ENCODE assay signal across 2 cellular contexts in the genomic region with DNA sequence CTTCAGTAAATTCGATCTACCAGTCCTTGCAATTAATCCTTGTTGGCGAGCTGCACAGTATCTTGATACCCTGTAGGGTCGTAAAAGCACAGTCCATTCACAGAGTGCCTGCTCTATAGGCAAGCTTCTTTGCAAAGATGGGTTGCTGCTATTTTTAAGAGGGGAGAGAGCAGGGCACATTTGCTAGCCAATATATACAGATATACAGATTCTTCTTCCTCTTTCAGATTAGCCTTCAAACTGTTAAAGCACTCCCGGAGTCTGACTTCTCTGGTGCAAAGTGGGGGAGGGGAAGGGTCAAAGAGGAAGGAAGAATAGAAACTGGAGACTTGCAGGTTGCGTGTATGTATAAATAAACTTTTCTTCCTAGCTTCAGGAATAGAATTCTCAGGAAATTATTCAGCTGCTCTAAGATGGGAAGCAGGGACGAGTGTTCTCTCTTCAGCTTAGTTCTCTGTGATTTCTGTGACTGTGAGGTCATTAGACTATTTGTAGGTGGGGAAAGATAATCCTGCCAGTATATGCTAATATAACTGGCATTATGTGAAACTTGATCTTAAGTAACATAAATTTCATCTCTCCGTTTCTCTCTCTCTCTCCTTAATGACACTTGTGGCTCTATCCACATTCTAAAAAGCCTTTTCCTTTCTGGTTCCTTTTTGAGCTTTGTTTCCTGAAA.
TF ChIP-seq lines count a peak whose summit lies in the region.

A gene with protein sequence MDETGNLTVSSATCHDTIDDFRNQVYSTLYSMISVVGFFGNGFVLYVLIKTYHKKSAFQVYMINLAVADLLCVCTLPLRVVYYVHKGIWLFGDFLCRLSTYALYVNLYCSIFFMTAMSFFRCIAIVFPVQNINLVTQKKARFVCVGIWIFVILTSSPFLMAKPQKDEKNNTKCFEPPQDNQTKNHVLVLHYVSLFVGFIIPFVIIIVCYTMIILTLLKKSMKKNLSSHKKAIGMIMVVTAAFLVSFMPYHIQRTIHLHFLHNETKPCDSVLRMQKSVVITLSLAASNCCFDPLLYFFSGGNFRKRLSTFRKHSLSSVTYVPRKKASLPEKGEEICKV (minus strand): TSS at position 242 of the 679 bp plus-strand sequence. CDS start 53,865 bp downstream, outside the sequence.

TF ChIP-seq in GM12878, 131 proteins besides CTCF, POLR2A, EP300 and RAD21 (continued from another document):
- TF ChIP-seq, protein P1, sequence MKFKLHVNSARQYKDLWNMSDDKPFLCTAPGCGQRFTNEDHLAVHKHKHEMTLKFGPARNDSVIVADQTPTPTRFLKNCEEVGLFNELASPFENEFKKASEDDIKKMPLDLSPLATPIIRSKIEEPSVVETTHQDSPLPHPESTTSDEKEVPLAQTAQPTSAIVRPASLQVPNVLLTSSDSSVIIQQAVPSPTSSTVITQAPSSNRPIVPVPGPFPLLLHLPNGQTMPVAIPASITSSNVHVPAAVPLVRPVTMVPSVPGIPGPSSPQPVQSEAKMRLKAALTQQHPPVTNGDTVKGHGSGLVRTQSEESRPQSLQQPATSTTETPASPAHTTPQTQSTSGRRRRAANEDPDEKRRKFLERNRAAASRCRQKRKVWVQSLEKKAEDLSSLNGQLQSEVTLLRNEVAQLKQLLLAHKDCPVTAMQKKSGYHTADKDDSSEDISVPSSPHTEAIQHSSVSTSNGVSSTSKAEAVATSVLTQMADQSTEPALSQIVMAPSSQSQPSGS (IDR thresholded peaks at IDR 0.05; ENCODE audit: low read length), result 0 out of 2 replicates have a peak, but pooled peaks have one; percentile 29
- TF ChIP-seq KLF5 (IDR thresholded peaks at IDR 0.05; ENCODE audit: partially characterized antibody) (no peak), RUNX3 (IDR thresholded peaks at IDR 0.05; ENCODE audit: low read length) (peak; percentile 27), MTA2 (IDR thresholded peaks at IDR 0.05; ENCODE audit: low read depth) (no peak), ATF7 (IDR thresholded peaks at IDR 0.05; ENCODE audit: low read depth) (0 out of 2 replicates have a peak, but pooled peaks have one; percentile 15), MTA3 (IDR thresholded peaks at IDR 0.05; ENCODE audit: borderline replicate concordance, low read length) (0 out of 2 replicates have a peak, but pooled peaks have one; percentile 30), NR2F1 (conservative IDR thresholded peaks at IDR 0.05) (0 out of 2 replicates have a peak, but pooled peaks have one; percentile 24), MEF2A (IDR thresholded peaks at IDR 0.05; ENCODE audit: insufficient read depth, low read depth, low read length) (0 out of 2 replicates have a peak, but pooled peaks have one; percentile 24), ETV6 (conservative IDR thresholded peaks at IDR 0.05 in 1 of 2, IDR thresholded peaks at IDR 0.05 in 1 of 2; ENCODE audit: borderline replicate concordance in 1 of 2, low read depth in 1 of 2) (no peak), ZBTB11 (CRISPR knock-in tag; IDR thresholded peaks at IDR 0.05) (no peak), TAF1 (IDR thresholded peaks at IDR 0.05; ENCODE audit: borderline replicate concordance, low read depth, low read length) (peak; percentile 23; the same call in 1 of the 2 replicates), NFIC (IDR thresholded peaks at IDR 0.05; ENCODE audit: low read depth, low read length) (peak; percentile 62), RFX5 (IDR thresholded peaks at IDR 0.05; ENCODE audit: low read depth, low read length) (no peak), IKZF1 (conservative IDR thresholded peaks at IDR 0.05) (peak; percentile 46)

TF ChIP-seq in WTC11, 78 proteins besides CTCF, POLR2A, EP300 and RAD21 (continued from another document):
- TF ChIP-seq, protein P2, sequence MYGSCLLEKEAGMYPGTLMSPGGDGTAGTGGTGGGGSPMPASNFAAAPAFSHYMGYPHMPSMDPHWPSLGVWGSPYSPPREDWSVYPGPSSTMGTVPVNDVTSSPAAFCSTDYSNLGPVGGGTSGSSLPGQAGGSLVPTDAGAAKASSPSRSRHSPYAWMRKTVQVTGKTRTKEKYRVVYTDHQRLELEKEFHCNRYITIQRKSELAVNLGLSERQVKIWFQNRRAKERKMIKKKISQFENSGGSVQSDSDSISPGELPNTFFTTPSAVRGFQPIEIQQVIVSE (CRISPR knock-in tag; IDR thresholded peaks at IDR 0.05; ENCODE audit: borderline replicate concordance), result no peak
- TF ChIP-seq ZNF317 (CRISPR knock-in tag; IDR thresholded peaks at IDR 0.05; ENCODE audit: borderline replicate concordance, low read depth) (no peak), FOXK1 (CRISPR knock-in tag; IDR thresholded peaks at IDR 0.05) (no peak), MAX (CRISPR knock-in tag; IDR thresholded peaks at IDR 0.05) (no peak), PRRX2 (CRISPR knock-in tag; IDR thresholded peaks at IDR 0.05) (no peak)
